Comparison of ENCODE assay signal across 8 cellular contexts in the genomic region with DNA sequence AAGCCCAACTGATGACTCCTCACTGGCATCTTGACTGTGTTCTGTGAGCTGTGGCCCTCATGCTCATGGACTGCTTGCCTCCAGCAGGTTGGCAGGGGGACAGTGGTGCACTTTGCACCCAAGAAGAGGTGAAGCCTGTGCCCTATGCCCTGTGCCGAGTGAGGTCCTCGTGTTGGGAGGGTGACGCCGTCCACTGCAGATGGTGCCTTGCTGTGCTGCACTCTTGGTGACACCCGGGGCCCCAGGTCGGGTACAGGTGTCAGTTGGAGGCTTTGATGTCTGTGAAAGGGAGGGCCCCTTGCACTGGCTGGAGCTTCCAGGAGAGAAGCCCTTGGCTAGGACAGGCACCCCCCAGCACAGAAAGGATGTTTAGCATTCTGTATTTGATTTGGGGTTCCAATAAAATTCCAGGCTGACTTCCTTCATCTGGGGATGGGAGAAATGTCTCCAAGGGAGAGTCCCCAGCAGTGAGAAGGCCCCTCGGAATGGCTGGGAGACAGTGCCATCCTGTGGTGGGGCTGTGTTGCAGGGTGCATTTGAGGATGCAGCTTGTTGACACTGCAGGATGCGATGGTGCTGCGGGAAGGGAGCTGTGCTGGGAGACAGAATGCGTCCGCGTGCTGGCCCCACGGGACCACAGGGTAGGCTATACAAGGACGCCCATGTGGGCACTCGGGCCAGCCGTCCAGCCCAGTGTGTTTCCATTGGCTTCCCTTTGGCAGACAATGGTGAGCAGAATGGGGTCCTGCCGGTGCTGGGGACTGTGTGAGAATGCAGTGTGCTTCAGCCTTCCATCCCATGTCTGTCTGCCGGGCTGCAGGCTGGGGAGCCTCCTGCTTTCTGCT. TPM values are rescaled to one million over a fixed set of nuclear protein-coding genes. Genes with fewer than 3 reads are reported as not detected.
DNase-seq lines count a peak whose midpoint lies in the region; ATAC-seq and TF ChIP-seq lines count a peak whose summit lies in the region.

No MANE protein-coding gene starts in this region.

- peaks cover 2% of the 10 kb centered on the region for H4K20me1 ChIP-seq in H9 (ENCODE audit: control insufficient read depth, insufficient read depth, insufficient read length)
- H4K20me1 ChIP-seq in mammary epithelial cell (ENCODE audit: insufficient read depth, low read length), result peaks cover 2% of the 10 kb centered on the region

- ATAC-seq in T-helper 17 cell, result peak; percentile 40
- peak in 1 of 2 donors; percentile 24 for ATAC-seq in naive thymus-derived CD8-positive, alpha-beta T cell
- no peak for ATAC-seq in GM21367 (IDR thresholded peaks at IDR 0.05; ENCODE audit: unreplicated experiment)
- no peak for ATAC-seq in HG03025 (IDR thresholded peaks at IDR 0.05; ENCODE audit: low FRiP score, unreplicated experiment)

- POLR2A ChIA-PET in naive thymus-derived CD8-positive, alpha-beta T cell (lab: Charles Lee), result interaction anchor here (1.3 to 3.3 kb wide), 3 partner anchors 12 to 175 kb away, joined by 3 to 14 read pairs (median 4); partner anchors contain the start of genes TANGO2 and TRMT2A

- no peak overlapping the region for H4K5ac ChIP-seq in H9 (ENCODE audit: insufficient read length, low read depth, low read length)

- H3K9ac ChIP-seq in H9 (ENCODE audit: extremely low read depth, insufficient read length, low read length), result no peak overlapping the region
- no peak overlapping the region for H3K9ac ChIP-seq in mammary epithelial cell (ENCODE audit: insufficient read depth, low read length)

- H4K91ac ChIP-seq in H9 (ENCODE audit: insufficient read length, low read depth, low read length), result no peak overlapping the region

- H3K27ac Mint-ChIP-seq in H9, result peak overlapping the region; percentile 18 to 74 (median 48); a peak in 2 of 7 replicates
- H3K27ac Mint-ChIP-seq in T-helper 17 cell, result peak overlapping the region; percentile 32
- peak overlapping the region; percentile 44 to 90 (median 78) for H3K27ac Mint-ChIP-seq in naive thymus-derived CD8-positive, alpha-beta T cell

- TF ChIP-seq CTCF in H9 (conservative IDR thresholded peaks at IDR 0.05) (peak; percentile 65), mammary epithelial cell (conservative IDR thresholded peaks at IDR 0.05 in 1 of 2, IDR thresholded peaks at IDR 0.05 in 1 of 2; ENCODE audit: extremely low read depth in 1 of 2, insufficient read depth in 1 of 2, low read depth in 1 of 2, low read length in 2 of 2) (peak; percentile 31 to 44)

- H3K4me1 Mint-ChIP-seq in H9 (peaks cover 8% of the 10 kb centered on the region in 2 experiments), T-helper 17 cell (peaks cover 7% of the 10 kb centered on the region)
- H3K4me1 Mint-ChIP-seq in naive thymus-derived CD8-positive, alpha-beta T cell, result peaks cover 5 to 31% (median 21%) of the 10 kb centered on the region in 4 donors

- CTCF ChIA-PET in mammary epithelial cell (lab: Charles Lee; ENCODE audit: low non-redundant PET), result interaction anchor here (0.5 kb wide), 1 partner anchor 160 kb away, joined by 3 read pairs; no protein-coding TSS in a partner anchor

- no peak overlapping the region for H2BK12ac ChIP-seq in H9 (ENCODE audit: insufficient read length, low read depth, low read length)

- H3K36me3 ChIP-seq in mammary epithelial cell (ENCODE audit: insufficient read depth, low read length), result peaks cover 3% of the 10 kb centered on the region

- in situ Hi-C loops in mammary epithelial cell (cut with MboI; ENCODE audit: low sequenced_read_pairs in 2 of 2), result no loop called here

- H3K9me3 ChIP-seq in H9 (ENCODE audit: control insufficient read depth, low read depth, low read length) (no peaks in the 10 kb centered on the region), T-helper 17 cell (ENCODE audit: control insufficient read depth, low read length, poor library complexity, severe bottlenecking) (no peaks in the 10 kb centered on the region), mammary epithelial cell (replicated peaks; ENCODE audit: insufficient read depth, low read length) (no peaks in the 10 kb centered on the region)

- H3T11ph ChIP-seq in H9 (ENCODE audit: low read length), result no peak overlapping the region

- H3K4me1 ChIP-seq in H9 (ENCODE audit: insufficient read depth, low read length) (no peaks in the 10 kb centered on the region), mammary epithelial cell (ENCODE audit: insufficient read depth, low read length) (peaks cover 11% of the 10 kb centered on the region)

- WGBS in H9 (ENCODE audit: extremely low coverage, insufficient read length, low lambda C conversion rate), result no CpG with 5 or more reads among the region's 18 CpGs
- WGBS in mammary epithelial cell (ENCODE audit: low coverage, missing lambda C conversion rate), result 69% methylated on average over 13 of the region's 18 CpGs

- H3K27ac ChIP-seq in H9 (ENCODE audit: insufficient read length, low read depth, low read length) (no peak overlapping the region), mammary epithelial cell (ENCODE audit: insufficient read depth, low read depth, low read length) (no peak overlapping the region)

- H2AFZ ChIP-seq in H9 (ENCODE audit: low read length) (no peak overlapping the region), mammary epithelial cell (ENCODE audit: low read depth, low read length) (no peak overlapping the region)

- no peak overlapping the region for H2BK5ac ChIP-seq in H9 (ENCODE audit: insufficient read length, low read length)

- H3K4me2 ChIP-seq in H9 (ENCODE audit: insufficient read depth, insufficient read length, low read length) (no peak overlapping the region), mammary epithelial cell (ENCODE audit: insufficient read depth, low read depth, low read length) (no peak overlapping the region)

- H3K79me2 ChIP-seq in H9 (ENCODE audit: insufficient read depth, low read length) (no peaks in the 10 kb centered on the region), mammary epithelial cell (ENCODE audit: insufficient read depth, low read length) (peaks cover 37% of the 10 kb centered on the region)

- no peak overlapping the region for H2BK20ac ChIP-seq in H9 (ENCODE audit: low read depth, low read length, poor library complexity, severe bottlenecking)

- dilution Hi-C loops in mammary epithelial cell (cut with HindIII; ENCODE audit: low sequenced_read_pairs), result no loop called here

- no peak overlapping the region for H3K4me3 ChIP-seq in mammary epithelial cell (replicated peaks in 1 of 3; ENCODE audit: insufficient read depth in 1 of 3, low read depth in 2 of 3, low read length in 3 of 3)

- no peak overlapping the region for H3K14ac ChIP-seq in H9 (ENCODE audit: insufficient read depth, low read length)

- H3K23ac ChIP-seq in H9 (ENCODE audit: insufficient read length, low read depth, low read length), result no peak overlapping the region

- H3K27me3 ChIP-seq in H9 (ENCODE audit: insufficient read depth, low read length) (no peaks in the 10 kb centered on the region), mammary epithelial cell (ENCODE audit: insufficient read depth, low read length) (no peaks in the 10 kb centered on the region)

- no peak overlapping the region for H2AK5ac ChIP-seq in H9 (ENCODE audit: insufficient read length, low read length)

- no peak overlapping the region for H4K8ac ChIP-seq in H9 (replicated peaks; ENCODE audit: insufficient read length, low read depth, low read length)

- no peak overlapping the region for H2BK120ac ChIP-seq in H9 (ENCODE audit: low read depth, low read length, poor library complexity, severe bottlenecking)

- H2BK15ac ChIP-seq in H9 (ENCODE audit: low read depth, low read length), result no peak overlapping the region

- H3K27me3 Mint-ChIP-seq in H9 (ENCODE audit: low read depth), result no peaks in the 10 kb centered on the region; the same call in 1 of the 2 replicates
- no peaks in the 10 kb centered on the region for H3K27me3 Mint-ChIP-seq in T-helper 17 cell
- H3K27me3 Mint-ChIP-seq in naive thymus-derived CD8-positive, alpha-beta T cell, result no peaks in the 10 kb centered on the region

- BruUV-seq in mammary epithelial cell (replicated peaks; lab: Mats Ljungman, UMichigan), result no TSS peak

- H3K23me2 ChIP-seq in H9 (ENCODE audit: insufficient read length, low read depth, low read length, poor library complexity, severe bottlenecking), result peaks cover 4% of the 10 kb centered on the region

- H3K9me3 Mint-ChIP-seq in H9, result no peaks in the 10 kb centered on the region
- H3K9me3 Mint-ChIP-seq in naive thymus-derived CD8-positive, alpha-beta T cell, result no peaks in the 10 kb centered on the region

- H3K4me3 Mint-ChIP-seq in H9 (peak overlapping the region in 1 of 2 experiments; percentile 7; a peak in 1 of 5 replicates), T-helper 17 cell (peak overlapping the region; percentile 31)
- H3K4me3 Mint-ChIP-seq in naive thymus-derived CD8-positive, alpha-beta T cell, result peak overlapping the region in 6 of 10 donors; percentile 24 to 74 (median 40)

- intact Hi-C loops in mammary epithelial cell (cut with micrococcal nuclease), result loop anchor here (1.0 kb wide), 1 partner anchor 159 kb away; no protein-coding TSS in a partner anchor

- H3K56ac ChIP-seq in H9 (ENCODE audit: insufficient read length, low read depth, low read length), result no peak overlapping the region

- peaks cover 3% of the 10 kb centered on the region for H3K79me1 ChIP-seq in H9 (ENCODE audit: insufficient read depth, low read depth, low read length, poor library complexity, severe bottlenecking)

- H3K4ac ChIP-seq in H9 (ENCODE audit: low read depth, low read length), result no peak overlapping the region

- H3K18ac ChIP-seq in H9 (ENCODE audit: insufficient read length, low read depth, low read length), result no peak overlapping the region

- DNase-seq in AG20443 (ENCODE audit: low spot score) (peak; percentile 43), H9 (peak; percentile 75), T-helper 17 cell (peak in 2 of 3 donors; percentile 35 to 52), mammary epithelial cell (no peak), NCI-H446 treated with DMSO at 0.1 percent for 48 hours (lab: John Stamatoyannopoulos, UW) (no peak)
- DNase-seq in naive thymus-derived CD8-positive, alpha-beta T cell, result peak in 8 of 10 donors; percentile 31 to 58 (median 50)

- H3K36me3 Mint-ChIP-seq in H9 (ENCODE audit: insufficient read depth in 1 of 3, low read depth in 3 of 3) (peaks cover 18 to 42% (median 36%) of the 10 kb centered on the region in 3 experiments; a peak in 6 of 7 replicates), T-helper 17 cell (ENCODE audit: low read depth) (no peaks in the 10 kb centered on the region)
- H3K36me3 Mint-ChIP-seq in naive thymus-derived CD8-positive, alpha-beta T cell, result peaks cover 0 to 29% (median 0%) of the 10 kb centered on the region in 3 donors

RNA-seq across cellular contexts. Expression of gene ZDHHC8, which starts 2.5 kb away (rescaled TPM):
- 47.3 and 51.7 TPM in 2 replicates for total RNA-seq in H9 (2021)
- total RNA-seq in T-helper 17 cell, result 10 to 100 TPM; 60.1 to 75.8 TPM
- 10 to 100 TPM; 10.7 to 79.4 TPM for total RNA-seq in mammary epithelial cell
- 37.7 TPM for polyA plus RNA-seq in mammary epithelial cell
- polyA minus RNA-seq in mammary epithelial cell, result 9.9 TPM
- total RNA-seq in naive thymus-derived CD8-positive, alpha-beta T cell, result 10 to 100 TPM; 93.5 to 99.2 TPM
- polyA plus RNA-seq in naive thymus-derived CD8-positive, alpha-beta T cell, result 1 to 10 TPM; 1.4 to 4.6 (median 2.6) TPM

RNA-seq across cellular contexts. Expression of gene TRMT2A, which starts 12.1 kb away (rescaled TPM):
- total RNA-seq in H9 (2021) (58.2 and 65.0 TPM in 2 replicates), T-helper 17 cell (10 to 100 TPM; 77.1 to 85.5 TPM), mammary epithelial cell (10 to 100 TPM; 30.3 to 42.6 TPM)
- 24.7 TPM for polyA plus RNA-seq in mammary epithelial cell
- 44.9 TPM for polyA minus RNA-seq in mammary epithelial cell
- 100 to 1,000 TPM; 120 to 123 TPM for total RNA-seq in naive thymus-derived CD8-positive, alpha-beta T cell
- polyA plus RNA-seq in naive thymus-derived CD8-positive, alpha-beta T cell, result 10 to 100 TPM; 24.8 to 36.8 (median 32.5) TPM

RNA-seq across cellular contexts. Expression of gene RANBP1, which starts 13.2 kb away (rescaled TPM):
- total RNA-seq in H9 (2021) (522 and 531 TPM in 2 replicates), T-helper 17 cell (10 to 100 TPM; 65.7 to 75.2 TPM), mammary epithelial cell (100 to 1,000 TPM in 1 of 2 donors, 10 to 100 TPM in 1; 80.2 to 211 TPM)
- polyA plus RNA-seq in mammary epithelial cell, result 320 TPM
- polyA minus RNA-seq in mammary epithelial cell, result 116 TPM
- 10 to 100 TPM; 64.0 to 67.0 TPM for total RNA-seq in naive thymus-derived CD8-positive, alpha-beta T cell
- 100 to 1,000 TPM in 1 of 3 donors, 10 to 100 TPM in 2; 72.5 to 106 (median 92.7) TPM for polyA plus RNA-seq in naive thymus-derived CD8-positive, alpha-beta T cell

RNA-seq across cellular contexts. Expression of gene CCDC188, which starts 21.7 kb away (rescaled TPM):
- not detected in 2 replicates for total RNA-seq in H9 (2021)
- 1 to 10 TPM in 1 of 2 donors, not detected in 1; 1.5 TPM for total RNA-seq in T-helper 17 cell
- total RNA-seq in mammary epithelial cell, result 1 to 10 TPM in 1 of 2 donors, under 1 TPM in 1; 0.17 to 2.8 TPM
- polyA plus RNA-seq in mammary epithelial cell, result 0.29 TPM
- not detected for polyA minus RNA-seq in mammary epithelial cell
- total RNA-seq in naive thymus-derived CD8-positive, alpha-beta T cell, result not detected
- not detected for polyA plus RNA-seq in naive thymus-derived CD8-positive, alpha-beta T cell

RNA-seq across cellular contexts. Expression of gene DGCR8, which starts 49.1 kb away (rescaled TPM):
- 71.2 and 74.5 TPM in 2 replicates for total RNA-seq in H9 (2021)
- 10 to 100 TPM; 32.0 to 37.9 TPM for total RNA-seq in T-helper 17 cell
- 10 to 100 TPM; 23.0 to 40.4 TPM for total RNA-seq in mammary epithelial cell
- polyA plus RNA-seq in mammary epithelial cell, result 20.0 TPM
- polyA minus RNA-seq in mammary epithelial cell, result 51.5 TPM
- total RNA-seq in naive thymus-derived CD8-positive, alpha-beta T cell, result 10 to 100 TPM; 51.3 to 53.3 TPM
- polyA plus RNA-seq in naive thymus-derived CD8-positive, alpha-beta T cell, result 1 to 10 TPM; 4.0 to 6.0 (median 4.4) TPM

Comparison
In these comparisons a context has a peak if more than half of its experiments do, and no peak if none do; other contexts are left out.
1. DNase-seq: peak in AG20443 (single experiment), H9 (single experiment), T-helper 17 cell (2 of 3) and naive thymus-derived CD8-positive, alpha-beta T cell (8 of 10); none in mammary epithelial cell (single experiment) and NCI-H446 treated with DMSO at 0.1 percent for 48 hours (single experiment).
2. Peak in every context shown above with its lines, with median percentiles within 50 percentile points of each other: H3K27ac Mint-ChIP-seq.